In genomic region chr2:219552382-219553167, GRCh38 we compare ENCODE assay signal across 8 cellular contexts. TPM values are rescaled to one million over a fixed set of nuclear protein-coding genes. Genes with fewer than 3 reads are reported as not detected.
DNase-seq lines count a peak whose midpoint lies in the region; ATAC-seq and TF ChIP-seq lines count a peak whose summit lies in the region.

No MANE protein-coding gene starts in this region.

- peaks cover 18% of the 10 kb centered on the region; the same call in 1 of the 2 replicates for H3K79me2 ChIP-seq in HCT116 (ENCODE audit: insufficient read depth, low read length)

- H3K27me3 ChIP-seq in HCT116 (ENCODE audit: insufficient read depth, low read length) (no peaks in the 10 kb centered on the region), vagina (no peaks in the 10 kb centered on the region)

- H3K4me1 ChIP-seq in HCT116 (ENCODE audit: control insufficient read depth in 1 of 2, insufficient read depth in 2 of 2, low read length in 2 of 2) (peaks cover 3 to 19% of the 10 kb centered on the region in 2 experiments; a peak in 3 of 4 replicates), vagina (peaks cover 23% of the 10 kb centered on the region)

- H3K9me2 ChIP-seq in HCT116 (ENCODE audit: insufficient read depth), result no peaks in the 10 kb centered on the region

- intact Hi-C loops in HCT116 (cut with micrococcal nuclease) (no loop called here), vagina (cut with DNase I) (no loop called here)

- ATAC-seq in HCT116, result peak; percentile 90

- in situ Hi-C loops in astrocyte of the cerebellum (cut with HindIII; ENCODE audit: low sequenced_read_pairs), result no loop called here

- CTCF ChIA-PET in HCT116 (lab: Charles Lee), result interaction anchor here (2.7 kb wide), 1 partner anchor 8 kb away, joined by 16 read pairs; no protein-coding TSS in a partner anchor

- no TSS peak for BruUV-seq in HCT116 (replicated peaks; lab: Mats Ljungman, UMichigan)

- DNase-seq in GM03348 (ENCODE audit: low spot score) (peak; percentile 96), HCT116 (ENCODE audit: low read depth, low spot score) (peak; percentile 64), NAMALWA (ENCODE audit: low spot score) (peak; percentile 33), T-helper 22 cell (ENCODE audit: low read depth) (peak; percentile 55), astrocyte of the cerebellum (ENCODE audit: low read depth) (peak; percentile 51), hypothalamus (lab: John Stamatoyannopoulos, UW) (peak in 50 of 51 donors; percentile 51 to 94 (median 80)), retinal pigment epithelial cell (ENCODE audit: low read depth) (no peak), vagina (ENCODE audit: extremely low spot score in 2 of 2) (no peak)

- RAD21 ChIA-PET in HCT116 (lab: Charles Lee; ENCODE audit: low non-redundant PET in 1 of 2, low total read pairs in 2 of 2, uncharacterized antibody in 2 of 2, unreplicated experiment in 2 of 2), result interaction anchor here in 1 of 2 experiments (1.0 kb wide), 1 partner anchor 45 kb away, joined by 3 read pairs; the partner anchor contains the start of gene STK11IP

- no peak for TF ChIP-seq RAD21 in HCT116 (IDR thresholded peaks at IDR 0.05; ENCODE audit: low read depth)

- H2AFZ ChIP-seq in HCT116 (ENCODE audit: low read depth, low read length, poor library complexity, severe bottlenecking), result no peak overlapping the region

- TF ChIP-seq CTCF in HCT116 (IDR thresholded peaks at IDR 0.05 in 2 of 3, conservative IDR thresholded peaks at IDR 0.05 in 1 of 3; ENCODE audit: borderline replicate concordance in 1 of 3, insufficient read depth in 1 of 3, low read depth in 2 of 3, low read length in 2 of 3) (no peak), astrocyte of the cerebellum (IDR thresholded peaks at IDR 0.05; ENCODE audit: low read depth, low read length, missing control alignments) (no peak), retinal pigment epithelial cell (conservative IDR thresholded peaks at IDR 0.05; ENCODE audit: low read depth, low read length) (no peak), vagina (IDR thresholded peaks at IDR 0.05) (no peak)

- no peak for TF ChIP-seq POLR2A in HCT116 (IDR thresholded peaks at IDR 0.05; ENCODE audit: borderline replicate concordance, extremely low read depth, insufficient read depth, insufficient read length)
- no peak for TF ChIP-seq POLR2A in vagina (IDR thresholded peaks at IDR 0.05)

- H3K4me3 ChIP-seq in HCT116 (replicated peaks in 1 of 2; ENCODE audit: low read depth in 1 of 2, low read length in 2 of 2) (peak overlapping the region; percentile 84 to 86), astrocyte of the cerebellum (ENCODE audit: low read depth, low read length) (peak overlapping the region; percentile 52), retinal pigment epithelial cell (ENCODE audit: low read length) (peak overlapping the region; percentile 69), vagina (peak overlapping the region; percentile 53 to 69)

- H3K36me3 ChIP-seq in HCT116 (ENCODE audit: control insufficient read depth in 1 of 2, insufficient read depth in 2 of 2, low read length in 2 of 2) (peaks cover 0 to 6% of the 10 kb centered on the region in 2 experiments; a peak in 1 of 4 replicates), vagina (no peaks in the 10 kb centered on the region)

- H3K9me3 ChIP-seq in HCT116 (ENCODE audit: control insufficient read depth in 1 of 2, insufficient read depth in 1 of 2, low read depth in 1 of 2, low read length in 2 of 2) (no peaks in the 10 kb centered on the region), vagina (no peaks in the 10 kb centered on the region)

- H4K20me1 ChIP-seq in HCT116 (ENCODE audit: insufficient read depth), result no peaks in the 10 kb centered on the region

- peak overlapping the region; percentile 84 for H3K9ac ChIP-seq in HCT116 (ENCODE audit: low read length)

- POLR2A ChIA-PET in HCT116 (lab: Charles Lee), result no interaction called here

- peak overlapping the region; percentile 95 for H3K4me2 ChIP-seq in HCT116 (ENCODE audit: low read length)

- H3K27ac ChIP-seq in HCT116 (ENCODE audit: low read depth, low read length) (peak overlapping the region; percentile 78), vagina (peak overlapping the region; percentile 27)

TF ChIP-seq in HCT116, 20 proteins besides CTCF, POLR2A, EP300 and RAD21:
- TF ChIP-seq FOSL1 (IDR thresholded peaks at IDR 0.05; ENCODE audit: low read depth) (no peak), ZFX (IDR thresholded peaks at IDR 0.05) (no peak), POLR2AphosphoS5 (IDR thresholded peaks at IDR 0.05; ENCODE audit: low read depth, low read length) (peak; percentile 36; the same call in 1 of the 2 replicates)
TF ChIP-seq in HCT116: peak in this region for 1.

RNA-seq across cellular contexts. Expression of gene TMEM198, which starts 8.7 kb away (rescaled TPM):
- total RNA-seq in HCT116 (2021; ENCODE audit: unreplicated experiment) (2.1 TPM), vagina (1.5 TPM)
- 1.9 and 2.0 TPM in 2 replicates for polyA plus RNA-seq in HCT116 (2012)

RNA-seq across cellular contexts. Expression of gene CHPF, which starts 9.0 kb away (rescaled TPM):
- 228 TPM for total RNA-seq in HCT116 (2021; ENCODE audit: unreplicated experiment)
- polyA plus RNA-seq in HCT116 (2012), result 315 and 347 TPM in 2 replicates
- 41.5 TPM for total RNA-seq in vagina

RNA-seq across cellular contexts. Expression of gene OBSL1, which starts 18.8 kb away (rescaled TPM):
- total RNA-seq in HCT116 (2021; ENCODE audit: unreplicated experiment) (45.2 TPM), vagina (53.0 TPM)
- polyA plus RNA-seq in HCT116 (2012), result 41.4 and 56.1 TPM in 2 replicates

RNA-seq across cellular contexts. Expression of gene INHA, which starts 19.5 kb away (rescaled TPM):
- not detected for total RNA-seq in HCT116 (2021; ENCODE audit: unreplicated experiment)
- polyA plus RNA-seq in HCT116 (2012), result not detected in 2 replicates
- total RNA-seq in vagina, result 0.74 TPM

RNA-seq across cellular contexts. Expression of gene ASIC4, which starts 38.3 kb away (rescaled TPM):
- 2.1 TPM for total RNA-seq in HCT116 (2021; ENCODE audit: unreplicated experiment)
- polyA plus RNA-seq in HCT116 (2012), result 1.3 and 1.9 TPM in 2 replicates
- not detected for total RNA-seq in vagina

Comparison
In these comparisons a context has a peak if more than half of its experiments do, and no peak if none do; other contexts are left out.
1. DNase-seq: peak in GM03348 (single experiment), HCT116 (single experiment), NAMALWA (single experiment), T-helper 22 cell (single experiment), astrocyte of the cerebellum (single experiment) and hypothalamus (50 of 51); none in retinal pigment epithelial cell (single experiment) and vagina (0 of 2).
2. Peak in every context shown above with its lines, with median percentiles within 50 percentile points of each other: H3K4me3 ChIP-seq.